1 cellular context compared by ENCODE assay signal in the genomic region with DNA sequence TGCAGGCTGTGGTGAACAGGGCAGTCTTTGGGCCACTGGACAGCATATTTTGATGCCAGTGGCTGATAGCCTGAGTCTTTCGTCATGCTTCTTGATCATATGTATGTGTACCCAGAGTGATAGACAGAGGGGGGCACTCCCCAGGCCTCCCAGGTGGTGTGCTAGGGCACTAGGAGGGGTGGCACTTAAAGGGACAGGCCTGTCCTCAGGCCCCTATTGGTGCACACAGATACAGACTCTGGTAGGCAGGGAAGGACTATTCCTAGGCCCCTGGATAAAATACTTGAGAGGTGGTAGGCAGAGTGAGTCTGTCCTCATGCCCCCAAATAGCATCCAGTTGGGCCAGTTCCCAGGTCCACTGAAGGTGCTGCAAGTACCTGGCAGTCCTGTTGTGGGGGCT.
TF ChIP-seq lines count a peak whose summit lies in the region.

No MANE protein-coding gene starts in this region.

TF ChIP-seq in HCT116, 20 proteins besides CTCF, POLR2A, EP300 and RAD21 (continued from another document):
- no peak for TF ChIP-seq JUND (IDR thresholded peaks at IDR 0.05)
- TF ChIP-seq SRF (IDR thresholded peaks at IDR 0.05; ENCODE audit: low read depth) = no peak
- no peak for TF ChIP-seq REST (IDR thresholded peaks at IDR 0.05; ENCODE audit: low read depth)
- no peak for TF ChIP-seq EZH2phosphoT487 (IDR thresholded peaks at IDR 0.05; ENCODE audit: borderline replicate concordance)
- no peak for TF ChIP-seq POLR2AphosphoS5 (IDR thresholded peaks at IDR 0.05; ENCODE audit: low read depth, low read length)
